8 cellular contexts compared by ENCODE assay signal in genomic region chr17:18043491-18043890, GRCh38. TPM values are rescaled to one million over a fixed set of nuclear protein-coding genes. Genes with fewer than 3 reads are reported as not detected.
A peak's percentile ranks its signal among the peaks of the same experiment; 100 is the strongest.
DNase-seq lines count a peak whose midpoint lies in the region; ATAC-seq, FAIRE-seq and TF ChIP-seq lines count a peak whose summit lies in the region.
"Had no signal": no experiment of that assay in that cellular context is flagged by ENCODE, and none has a peak within 500 bp of the region (broad histone marks: within the 10 kb centered on the region; RNA-seq: fewer than 3 reads in every experiment).

No MANE protein-coding gene starts in this region.

- FAIRE-seq in bronchial epithelial cell (lab: Jason Lieb, UNC): no peak

- peaks cover 34% of the 10 kb centered on the region for H3K4me1 Mint-ChIP-seq in mesothelial cell of epicardium

- no peaks in the 10 kb centered on the region for H3K27me3 Mint-ChIP-seq in mesothelial cell of epicardium (ENCODE audit: low read depth)

- peaks cover 10% of the 10 kb centered on the region for H3K36me3 Mint-ChIP-seq in mesothelial cell of epicardium

- peaks cover 8% of the 10 kb centered on the region for H3K36me3 ChIP-seq in bronchial epithelial cell (ENCODE audit: control insufficient read depth, insufficient read depth, low read length)

- DNase-seq in MV-4-11 (lab: John Stamatoyannopoulos, UW) (peak; percentile 5), bronchial epithelial cell (ENCODE audit: low read depth) (peak; percentile 35), mesothelial cell of epicardium (ENCODE audit: low spot score in 2 of 2, unreplicated experiment in 2 of 2) (no peak), DMS53 treated with DMSO at 0.1 percent for 48 hours (lab: John Stamatoyannopoulos, UW; ENCODE audit: unreplicated experiment) (no peak)
- DNase-seq in effector CD8-positive, alpha-beta T cell (lab: John Stamatoyannopoulos, UW): no peak
- DNase-seq: activated naive CD4-positive, alpha-beta T cell had no signal

- TF ChIP-seq CTCF in GM12872 (IDR thresholded peaks at IDR 0.05; ENCODE audit: insufficient read depth, low read depth, low read length) (peak; percentile 27; the same call in 1 of the 3 replicates), bronchial epithelial cell (IDR thresholded peaks at IDR 0.05; ENCODE audit: insufficient read depth, low read length, severe bottlenecking) (peak; percentile 18), mesothelial cell of epicardium (IDR thresholded peaks at IDR 0.05; ENCODE audit: unreplicated experiment) (peak; percentile 16)

- H3K4me3 Mint-ChIP-seq in mesothelial cell of epicardium: no peak overlapping the region

- no peak overlapping the region for H3K4me3 ChIP-seq in bronchial epithelial cell (ENCODE audit: low read depth, low read length)

- H3K27me3 ChIP-seq in bronchial epithelial cell (ENCODE audit: control insufficient read depth, insufficient read depth, low read length): no peaks in the 10 kb centered on the region

- ATAC-seq in HG03565 (IDR thresholded peaks at IDR 0.05; ENCODE audit: unreplicated experiment): no peak

- H3K9me3 Mint-ChIP-seq in mesothelial cell of epicardium: no peaks in the 10 kb centered on the region

- no peak overlapping the region for H3K27ac Mint-ChIP-seq in mesothelial cell of epicardium

RNA-seq across cellular contexts. Expression of gene GID4, which starts 4.3 kb away (rescaled TPM):
- total RNA-seq in bronchial epithelial cell (5.3 and 6.5 TPM in 2 replicates), mesothelial cell of epicardium (10.8 to 12.2 TPM (median 11.3 TPM) in 3 replicates)

RNA-seq across cellular contexts. Expression of gene ATPAF2, which starts 4.5 kb away (rescaled TPM):
- total RNA-seq in bronchial epithelial cell: 11.3 and 11.5 TPM in 2 replicates
- 26.8 to 30.9 TPM (median 29.9 TPM) in 3 replicates for total RNA-seq in mesothelial cell of epicardium

RNA-seq across cellular contexts. Expression of gene DRG2, which starts 44.3 kb away (rescaled TPM):
- total RNA-seq in bronchial epithelial cell (20.7 and 23.7 TPM in 2 replicates), mesothelial cell of epicardium (48.6 to 51.2 TPM (median 49.1 TPM) in 3 replicates)

Comparison
In these comparisons a context has a peak if more than half of its experiments do, and no peak if none do; other contexts are left out.
1. DNase-seq: peak in MV-4-11 (single experiment) and bronchial epithelial cell (single experiment); none in mesothelial cell of epicardium (0 of 2), effector CD8-positive, alpha-beta T cell (single experiment) and DMS53 treated with DMSO at 0.1 percent for 48 hours (single experiment).
2. Peak in every context shown above with its lines, with median percentiles within 50 percentile points of each other: CTCF ChIP-seq.